1 cellular context compared by ENCODE assay signal in the genomic region with DNA sequence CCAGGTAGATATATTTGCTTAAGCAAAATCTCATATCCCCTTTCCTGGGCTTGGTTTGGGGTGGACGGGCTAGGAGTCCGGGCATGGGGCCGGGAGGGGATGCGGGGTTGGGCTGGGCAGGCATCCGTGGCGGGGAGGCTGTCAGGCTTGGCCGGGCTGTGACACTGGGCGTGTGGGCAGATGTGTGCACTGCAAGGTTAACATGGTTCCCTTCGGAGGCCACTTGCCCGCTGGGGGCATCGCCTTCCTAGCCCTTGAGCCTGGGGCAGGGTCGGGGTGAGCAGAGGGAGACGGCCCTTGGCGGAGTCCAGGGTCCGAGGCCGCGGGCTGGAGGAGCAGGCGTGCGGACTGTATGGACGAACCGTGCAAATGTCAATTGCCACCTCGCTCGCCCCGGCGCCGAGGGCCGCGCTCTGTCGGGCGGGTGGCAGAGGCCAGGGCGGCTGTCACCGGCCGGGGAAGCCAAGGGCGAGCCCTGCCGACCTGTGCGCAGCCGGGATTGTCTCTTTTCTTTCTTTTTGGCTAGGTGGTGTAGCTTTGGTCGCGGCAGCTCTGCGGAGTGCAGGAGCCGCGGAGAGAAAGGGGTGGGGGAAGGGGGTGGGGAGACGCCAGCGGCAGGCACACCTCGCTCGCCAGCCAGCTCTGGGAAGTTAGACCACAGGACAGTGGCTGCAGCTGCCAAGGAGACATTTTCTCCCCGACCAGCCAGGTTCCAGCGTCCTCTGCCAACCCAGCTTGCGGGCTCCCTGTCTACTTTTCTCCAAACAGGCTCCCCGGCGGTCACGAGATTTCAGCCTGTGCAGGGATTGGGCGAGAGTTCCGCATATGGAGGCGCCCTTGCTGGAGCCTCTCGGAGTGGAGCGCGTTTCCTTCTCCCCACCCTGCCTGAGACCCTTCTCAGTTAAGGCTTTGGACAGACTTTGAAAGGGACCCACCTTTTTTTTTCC.
A peak's percentile ranks its signal among the peaks of the same experiment; 100 is the strongest.
TF ChIP-seq lines count a peak whose summit lies in the region.

No MANE protein-coding gene starts in this region.

TF ChIP-seq in H1, 55 proteins besides CTCF, POLR2A, EP300 and RAD21:
- no peak for TF ChIP-seq RFX5 (IDR thresholded peaks at IDR 0.05; ENCODE audit: borderline replicate concordance, low read depth, low read length)
- no peak for TF ChIP-seq NANOG (IDR thresholded peaks at IDR 0.05; ENCODE audit: insufficient read depth, low read depth, low read length, poor library complexity, severe bottlenecking)
- TF ChIP-seq BRCA1 (IDR thresholded peaks at IDR 0.05; ENCODE audit: low read depth, low read length): no peak
- no peak for TF ChIP-seq ASH2L (IDR thresholded peaks at IDR 0.05; ENCODE audit: low read length)
- TF ChIP-seq SAP30 (IDR thresholded peaks at IDR 0.05; ENCODE audit: insufficient read depth, insufficient replicate concordance, low read length): no peak
- TF ChIP-seq RNF2 (IDR thresholded peaks at IDR 0.05; ENCODE audit: borderline replicate concordance, low read depth, low read length, missing control alignments, poor library complexity, severe bottlenecking): no peak
- no peak for TF ChIP-seq CREB1 (IDR thresholded peaks at IDR 0.05)
- TF ChIP-seq, protein P1, sequence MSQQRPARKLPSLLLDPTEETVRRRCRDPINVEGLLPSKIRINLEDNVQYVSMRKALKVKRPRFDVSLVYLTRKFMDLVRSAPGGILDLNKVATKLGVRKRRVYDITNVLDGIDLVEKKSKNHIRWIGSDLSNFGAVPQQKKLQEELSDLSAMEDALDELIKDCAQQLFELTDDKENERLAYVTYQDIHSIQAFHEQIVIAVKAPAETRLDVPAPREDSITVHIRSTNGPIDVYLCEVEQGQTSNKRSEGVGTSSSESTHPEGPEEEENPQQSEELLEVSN (IDR thresholded peaks at IDR 0.05): no peak
- TF ChIP-seq, protein P2, sequence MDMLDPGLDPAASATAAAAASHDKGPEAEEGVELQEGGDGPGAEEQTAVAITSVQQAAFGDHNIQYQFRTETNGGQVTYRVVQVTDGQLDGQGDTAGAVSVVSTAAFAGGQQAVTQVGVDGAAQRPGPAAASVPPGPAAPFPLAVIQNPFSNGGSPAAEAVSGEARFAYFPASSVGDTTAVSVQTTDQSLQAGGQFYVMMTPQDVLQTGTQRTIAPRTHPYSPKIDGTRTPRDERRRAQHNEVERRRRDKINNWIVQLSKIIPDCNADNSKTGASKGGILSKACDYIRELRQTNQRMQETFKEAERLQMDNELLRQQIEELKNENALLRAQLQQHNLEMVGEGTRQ (IDR thresholded peaks at IDR 0.05; ENCODE audit: low read length): peak; percentile 40; the same call in 1 of the 2 replicates
- TF ChIP-seq CTBP2 (IDR thresholded peaks at IDR 0.05; ENCODE audit: borderline replicate concordance, insufficient read depth, insufficient read length, low read length): no peak
- TF ChIP-seq SIN3A (conservative IDR thresholded peaks at IDR 0.05 in 1 of 2, IDR thresholded peaks at IDR 0.05 in 1 of 2; ENCODE audit: low read depth in 1 of 2, low read length in 2 of 2): peak in 1 of 2 experiments; percentile 80; a peak in 1 of 4 replicates
- TF ChIP-seq GABPA (IDR thresholded peaks at IDR 0.05; ENCODE audit: borderline replicate concordance, insufficient read depth, low read length): no peak
- TF ChIP-seq, protein P3, sequence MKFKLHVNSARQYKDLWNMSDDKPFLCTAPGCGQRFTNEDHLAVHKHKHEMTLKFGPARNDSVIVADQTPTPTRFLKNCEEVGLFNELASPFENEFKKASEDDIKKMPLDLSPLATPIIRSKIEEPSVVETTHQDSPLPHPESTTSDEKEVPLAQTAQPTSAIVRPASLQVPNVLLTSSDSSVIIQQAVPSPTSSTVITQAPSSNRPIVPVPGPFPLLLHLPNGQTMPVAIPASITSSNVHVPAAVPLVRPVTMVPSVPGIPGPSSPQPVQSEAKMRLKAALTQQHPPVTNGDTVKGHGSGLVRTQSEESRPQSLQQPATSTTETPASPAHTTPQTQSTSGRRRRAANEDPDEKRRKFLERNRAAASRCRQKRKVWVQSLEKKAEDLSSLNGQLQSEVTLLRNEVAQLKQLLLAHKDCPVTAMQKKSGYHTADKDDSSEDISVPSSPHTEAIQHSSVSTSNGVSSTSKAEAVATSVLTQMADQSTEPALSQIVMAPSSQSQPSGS (IDR thresholded peaks at IDR 0.05; ENCODE audit: low read length): no peak
- TF ChIP-seq MAFK (IDR thresholded peaks at IDR 0.05; ENCODE audit: low read depth, low read length): no peak
- peak; percentile 33 for TF ChIP-seq KDM4A (IDR thresholded peaks at IDR 0.05; ENCODE audit: low read depth, low read length, severe bottlenecking)
- TF ChIP-seq CHD1 (IDR thresholded peaks at IDR 0.05; ENCODE audit: low read depth, low read length): no peak
- TF ChIP-seq TAF1 (IDR thresholded peaks at IDR 0.05; ENCODE audit: low read depth, low read length): 0 out of 2 replicates have a peak, but pooled peaks have one; percentile 34
- no peak for TF ChIP-seq HDAC6 (IDR thresholded peaks at IDR 0.05; ENCODE audit: low read depth, low read length)
- peak; percentile 42; the same call in 1 of the 2 replicates for TF ChIP-seq POLR2AphosphoS5 (IDR thresholded peaks at IDR 0.05; ENCODE audit: low read depth, low read length)
- no peak for TF ChIP-seq SP4 (IDR thresholded peaks at IDR 0.05; ENCODE audit: low read length)
- TF ChIP-seq TCF12 (IDR thresholded peaks at IDR 0.05; ENCODE audit: low read depth, low read length): no peak
- peak; percentile 68; the same call in 1 of the 2 replicates for TF ChIP-seq TBP (IDR thresholded peaks at IDR 0.05; ENCODE audit: low read depth, low read length)
- no peak for TF ChIP-seq KDM1A (IDR thresholded peaks at IDR 0.05; ENCODE audit: borderline replicate concordance, low read length)
- TF ChIP-seq CHD2 (IDR thresholded peaks at IDR 0.05; ENCODE audit: low read length): 0 out of 2 replicates have a peak, but pooled peaks have one; percentile 38
